20 cellular contexts compared by ENCODE assay signal in the genomic region with DNA sequence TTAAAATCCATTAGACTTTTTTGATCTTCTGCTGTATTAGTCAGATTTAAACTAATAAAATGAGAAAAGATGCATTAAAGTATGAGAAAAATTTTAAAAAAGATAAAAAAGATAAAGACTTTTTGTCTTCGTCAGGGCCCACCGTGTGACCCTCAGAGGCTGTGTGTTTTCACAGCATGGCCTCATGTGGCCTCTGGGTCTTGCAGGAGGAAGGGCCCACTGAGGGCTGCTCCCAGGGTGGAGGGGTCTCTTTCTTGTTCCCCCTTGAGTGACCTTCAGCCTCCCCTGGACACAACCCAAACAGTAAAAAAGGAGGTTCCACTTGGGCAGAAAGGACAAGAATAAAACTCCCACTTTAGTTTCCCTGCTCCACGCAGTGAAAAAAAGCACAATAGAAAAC.
"Had no signal": no experiment of that assay in that cellular context is flagged by ENCODE, and none has a peak within 500 bp of the region (broad histone marks: within the 10 kb centered on the region; RNA-seq: fewer than 3 reads in every experiment).

No MANE protein-coding gene starts in this region.

- H3K4me3 Mint-ChIP-seq: activated naive CD4-positive, alpha-beta T cell treated with anti-CD3 and anti-CD28 coated beads for 36 hours; activated naive CD8-positive, alpha-beta T cell treated with anti-CD3 and anti-CD28 coated beads, Interleukin-2, amount 10 ng/mL, durations not matched to agents 7 days and 5 days; endodermal cell; naive B cell; T-helper 1 cell treated with Interleukin-12 subunit alpha and Interleukin-12 subunit beta and Interleukin-4 antibody, amounts not matched to agents 30 μg/mL and 1 μg/mL, for 36 hours; WTC11 had no signal

- H3K27ac ChIP-seq: breast epithelium, spleen, transverse colon had no signal

- H3K27me3 ChIP-seq: breast epithelium, gastroesophageal sphincter, spleen, transverse colon had no signal

- ATAC-seq: gastroesophageal sphincter; mucosa of descending colon; stimulated activated naive CD8-positive, alpha-beta T cell treated with anti-CD3 and anti-CD28 coated beads, Interleukin-15, Interleukin-2, amounts not matched to agents 100 U/mL and 50 U/mL, for 24 hours; WTC11 had no signal

- H3K4me3 ChIP-seq: breast epithelium, gastroesophageal sphincter, mucosa of descending colon, spleen, transverse colon had no signal

- DNase-seq: activated naive CD4-positive, alpha-beta T cell treated with anti-CD3 and anti-CD28 coated beads for 36 hours; activated naive CD8-positive, alpha-beta T cell treated with anti-CD3 and anti-CD28 coated beads, Interleukin-2, amount 10 ng/mL, durations not matched to agents 7 days and 5 days; activated T-cell treated with anti-CD3 and anti-CD28 coated beads, Interleukin-2, amount 50 U/mL, for 1 hour; amniotic stem cell; cortex of kidney; mesenchymal stem cell; mucosa of descending colon; naive B cell; nucleus accumbens; spleen; stimulated activated CD4-positive, alpha-beta T cell treated with anti-CD3 and anti-CD28 coated beads, Interleukin-4, amount 100 ng/mL, for 4 hours; stimulated activated naive CD8-positive, alpha-beta T cell treated with anti-CD3 and anti-CD28 coated beads, Interleukin-15, Interleukin-2, amounts not matched to agents 100 U/mL and 50 U/mL, for 24 hours; T1000; transverse colon had no signal

- H3K27ac Mint-ChIP-seq: activated naive CD4-positive, alpha-beta T cell treated with anti-CD3 and anti-CD28 coated beads for 36 hours; activated naive CD8-positive, alpha-beta T cell treated with anti-CD3 and anti-CD28 coated beads, Interleukin-2, amount 10 ng/mL, durations not matched to agents 7 days and 5 days; activated T-helper 2 cell treated with anti-CD3 and anti-CD28 coated beads, Interferon-gamma antibody, Interleukin-2, Interleukin-4, amounts not matched to agents 10 μg/mL and 5 μg/mL and 100 μg/mL, durations not matched to agents 14 hours and 24 hours and 36 hours; endodermal cell; naive B cell; T-helper 1 cell treated with Interleukin-12 subunit alpha and Interleukin-12 subunit beta and Interleukin-4 antibody, amounts not matched to agents 30 μg/mL and 1 μg/mL, for 36 hours; WTC11 had no signal

- H3K4me1 ChIP-seq: breast epithelium, spleen, transverse colon had no signal

- H3K9me3 Mint-ChIP-seq: activated naive CD4-positive, alpha-beta T cell treated with anti-CD3 and anti-CD28 coated beads for 36 hours; endodermal cell; naive B cell; T-helper 1 cell treated with Interleukin-12 subunit alpha and Interleukin-12 subunit beta and Interleukin-4 antibody, amounts not matched to agents 30 μg/mL and 1 μg/mL, for 36 hours; WTC11 had no signal

- H3K9me3 ChIP-seq: breast epithelium, gastroesophageal sphincter, mucosa of descending colon, spleen, transverse colon had no signal

- H3K36me3 Mint-ChIP-seq: naive B cell, WTC11 had no signal

- H3K27me3 Mint-ChIP-seq: activated naive CD8-positive, alpha-beta T cell treated with anti-CD3 and anti-CD28 coated beads, Interleukin-2, amount 10 ng/mL, durations not matched to agents 7 days and 5 days; naive B cell had no signal

- H3K36me3 ChIP-seq: breast epithelium had no signal

- H3K4me1 Mint-ChIP-seq: endodermal cell, WTC11 had no signal
